10 cellular contexts compared by ENCODE assay signal in the genomic region with DNA sequence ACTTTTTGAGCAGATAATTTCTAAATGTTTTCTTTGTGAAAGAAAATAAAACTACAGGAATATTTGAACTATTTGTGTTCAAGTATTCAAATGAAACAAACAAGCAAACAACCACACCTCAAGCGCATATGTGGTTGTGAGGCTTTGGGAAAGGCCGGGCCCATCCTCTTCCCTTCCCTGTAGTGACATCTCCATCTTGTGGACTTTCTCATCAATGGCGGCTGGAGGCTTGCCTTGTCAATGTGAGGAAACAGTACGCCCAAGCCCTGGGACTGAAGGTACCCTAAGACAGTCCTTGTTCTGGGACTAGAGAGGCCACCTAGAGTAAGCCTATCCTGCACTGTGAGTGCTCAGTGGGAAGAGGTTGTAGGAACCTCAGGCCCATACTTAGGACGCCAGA.
DNase-seq lines count a peak whose midpoint lies in the region; ATAC-seq and TF ChIP-seq lines count a peak whose summit lies in the region.
"Had no signal": no experiment of that assay in that cellular context is flagged by ENCODE, and none has a peak within 500 bp of the region (broad histone marks: within the 10 kb centered on the region; RNA-seq: fewer than 3 reads in every experiment).

No MANE protein-coding gene starts in this region.

- peak; percentile 46; the same call in 1 of the 2 replicates for TF ChIP-seq RAD21 in HCT116 (IDR thresholded peaks at IDR 0.05; ENCODE audit: low read depth)

- H3K27me3 ChIP-seq in HCT116 (ENCODE audit: insufficient read depth, low read length), result no peaks in the 10 kb centered on the region

- no peak overlapping the region for H3K27ac ChIP-seq in HCT116 (ENCODE audit: low read depth, low read length)

- no peaks in the 10 kb centered on the region for H3K36me3 ChIP-seq in HCT116 (ENCODE audit: control insufficient read depth in 1 of 2, insufficient read depth in 2 of 2, low read length in 2 of 2)
- H3K36me3 ChIP-seq in mucosa of descending colon (ENCODE audit: low read depth), result no peaks in the 10 kb centered on the region

- peak; percentile 22 for DNase-seq in DMS114 treated with DMSO at 0.1 percent for 48 hours (lab: John Stamatoyannopoulos, UW; ENCODE audit: unreplicated experiment)
- DNase-seq in HCT116 (ENCODE audit: low read depth, low spot score), result no peak
- DNase-seq in WTC11 (ENCODE audit: low spot score), result peak; percentile 53
- DNase-seq in mucosa of descending colon, result peak in 1 of 3 donors; percentile 24
- DNase-seq in NOMO-1 treated with dmso at 0.1 percent for 144 hours (lab: John Stamatoyannopoulos, UW; ENCODE audit: unreplicated experiment), result no peak
- no peak for DNase-seq in stimulated activated CD4-positive, alpha-beta T cell treated with anti-CD3 and anti-CD28 coated beads, Interleukin-2, amount 100 ng/mL, for 24 hours
- no peak for DNase-seq in NCI-H187 treated with DMSO at 0.1 percent for 48 hours (lab: John Stamatoyannopoulos, UW)
- DNase-seq: activated CD8-positive, alpha-beta memory T cell treated with anti-CD3 and anti-CD28 coated beads, Interleukin-2, amount 50 U/mL, for 4 hours had no signal

- H3K9me3 ChIP-seq in HCT116 (ENCODE audit: control insufficient read depth in 1 of 2, insufficient read depth in 1 of 2, low read depth in 1 of 2, low read length in 2 of 2) (no peaks in the 10 kb centered on the region), mucosa of descending colon (no peaks in the 10 kb centered on the region)

- no peaks in the 10 kb centered on the region for H3K36me3 Mint-ChIP-seq in WTC11
- H3K36me3 Mint-ChIP-seq: memory B cell had no signal

- H3K27ac Mint-ChIP-seq in WTC11, result no peak overlapping the region
- H3K27ac Mint-ChIP-seq: memory B cell had no signal

- H2AFZ ChIP-seq in HCT116 (ENCODE audit: low read depth, low read length, poor library complexity, severe bottlenecking), result no peak overlapping the region

- no peaks in the 10 kb centered on the region for H3K79me2 ChIP-seq in HCT116 (ENCODE audit: insufficient read depth, low read length)

- no peaks in the 10 kb centered on the region for H4K20me1 ChIP-seq in HCT116 (ENCODE audit: insufficient read depth)

- H3K9ac ChIP-seq in HCT116 (ENCODE audit: low read length), result no peak overlapping the region

- CTCF ChIA-PET in HCT116 (lab: Charles Lee) (no interaction called here), WTC11 (lab: Charles Lee) (no interaction called here)

- TF ChIP-seq POLR2A in HCT116 (IDR thresholded peaks at IDR 0.05; ENCODE audit: borderline replicate concordance, extremely low read depth, insufficient read depth, insufficient read length), result no peak

- intact Hi-C loops in HCT116 (cut with micrococcal nuclease) (no loop called here), mucosa of descending colon (cut with DNase I, micrococcal nuclease) (loop anchor here in 1 of 2 donors (10.0 kb wide), 1 partner anchor 87 kb away; no protein-coding TSS in a partner anchor)

- no peak overlapping the region for H3K4me3 Mint-ChIP-seq in WTC11
- H3K4me3 Mint-ChIP-seq: memory B cell had no signal

- ATAC-seq in HCT116 (peak; percentile 54), WTC11 (peak; percentile 95), mucosa of descending colon (peak; percentile 28), GM21447 (IDR thresholded peaks at IDR 0.05; ENCODE audit: unreplicated experiment) (no peak)

- BruUV-seq in HCT116 (replicated peaks; lab: Mats Ljungman, UMichigan), result no TSS peak

- no peaks in the 10 kb centered on the region for H3K9me2 ChIP-seq in HCT116 (ENCODE audit: insufficient read depth)

- H3K4me3 ChIP-seq in HCT116 (replicated peaks in 1 of 2; ENCODE audit: low read depth in 1 of 2, low read length in 2 of 2) (no peak overlapping the region), mucosa of descending colon (no peak overlapping the region)

- H3K4me1 ChIP-seq in HCT116 (ENCODE audit: control insufficient read depth in 1 of 2, insufficient read depth in 2 of 2, low read length in 2 of 2) (no peaks in the 10 kb centered on the region), mucosa of descending colon (ENCODE audit: low read depth) (no peaks in the 10 kb centered on the region)

- RAD21 ChIA-PET in HCT116 (lab: Charles Lee; ENCODE audit: low non-redundant PET in 1 of 2, low total read pairs in 2 of 2, uncharacterized antibody in 2 of 2, unreplicated experiment in 2 of 2), result no interaction called here

- no peaks in the 10 kb centered on the region for H3K27me3 Mint-ChIP-seq in WTC11 (ENCODE audit: low read depth)

- POLR2A ChIA-PET in HCT116 (lab: Charles Lee), result no interaction called here
- POLR2A ChIA-PET in WTC11 (lab: Charles Lee), result no interaction called here

- H3K9me3 Mint-ChIP-seq in WTC11, result no peaks in the 10 kb centered on the region
- H3K9me3 Mint-ChIP-seq: memory B cell had no signal

- TF ChIP-seq CTCF in HCT116 (IDR thresholded peaks at IDR 0.05 in 2 of 3, conservative IDR thresholded peaks at IDR 0.05 in 1 of 3; ENCODE audit: borderline replicate concordance in 1 of 3, insufficient read depth in 1 of 3, low read depth in 2 of 3, low read length in 2 of 3) (peak in 2 of 3 experiments; percentile 12 to 13; a peak in 1 of 6 replicates), WTC11 (IDR thresholded peaks at IDR 0.05) (no peak), mucosa of descending colon (IDR thresholded peaks at IDR 0.05) (no peak)

- no peaks in the 10 kb centered on the region for H3K4me1 Mint-ChIP-seq in WTC11
- H3K4me1 Mint-ChIP-seq: memory B cell had no signal

- H3K4me2 ChIP-seq in HCT116 (ENCODE audit: low read length), result no peak overlapping the region

TF ChIP-seq in HCT116, 20 proteins besides CTCF, POLR2A, EP300 and RAD21 (continues in another document):
- TF ChIP-seq FOSL1 (IDR thresholded peaks at IDR 0.05; ENCODE audit: low read depth) (no peak), EGR1 (IDR thresholded peaks at IDR 0.05; ENCODE audit: low read depth) (no peak), TCF7L2 (IDR thresholded peaks at IDR 0.05; ENCODE audit: borderline replicate concordance, extremely low read depth, insufficient read depth, insufficient read length) (no peak), SIN3A (IDR thresholded peaks at IDR 0.05; ENCODE audit: low read depth) (no peak), ZNF274 (IDR thresholded peaks at IDR 0.05; ENCODE audit: low read depth, low read length) (no peak), EZH2phosphoT487 (IDR thresholded peaks at IDR 0.05; ENCODE audit: borderline replicate concordance) (no peak), JUND (IDR thresholded peaks at IDR 0.05) (no peak)
- TF ChIP-seq, protein P1, sequence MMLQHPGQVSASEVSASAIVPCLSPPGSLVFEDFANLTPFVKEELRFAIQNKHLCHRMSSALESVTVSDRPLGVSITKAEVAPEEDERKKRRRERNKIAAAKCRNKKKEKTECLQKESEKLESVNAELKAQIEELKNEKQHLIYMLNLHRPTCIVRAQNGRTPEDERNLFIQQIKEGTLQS (IDR thresholded peaks at IDR 0.05), result no peak
- TF ChIP-seq, protein P2, sequence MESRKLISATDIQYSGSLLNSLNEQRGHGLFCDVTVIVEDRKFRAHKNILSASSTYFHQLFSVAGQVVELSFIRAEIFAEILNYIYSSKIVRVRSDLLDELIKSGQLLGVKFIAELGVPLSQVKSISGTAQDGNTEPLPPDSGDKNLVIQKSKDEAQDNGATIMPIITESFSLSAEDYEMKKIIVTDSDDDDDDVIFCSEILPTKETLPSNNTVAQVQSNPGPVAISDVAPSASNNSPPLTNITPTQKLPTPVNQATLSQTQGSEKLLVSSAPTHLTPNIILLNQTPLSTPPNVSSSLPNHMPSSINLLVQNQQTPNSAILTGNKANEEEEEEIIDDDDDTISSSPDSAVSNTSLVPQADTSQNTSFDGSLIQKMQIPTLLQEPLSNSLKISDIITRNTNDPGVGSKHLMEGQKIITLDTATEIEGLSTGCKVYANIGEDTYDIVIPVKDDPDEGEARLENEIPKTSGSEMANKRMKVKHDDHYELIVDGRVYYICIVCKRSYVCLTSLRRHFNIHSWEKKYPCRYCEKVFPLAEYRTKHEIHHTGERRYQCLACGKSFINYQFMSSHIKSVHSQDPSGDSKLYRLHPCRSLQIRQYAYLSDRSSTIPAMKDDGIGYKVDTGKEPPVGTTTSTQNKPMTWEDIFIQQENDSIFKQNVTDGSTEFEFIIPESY (IDR thresholded peaks at IDR 0.05; ENCODE audit: extremely low read depth, insufficient replicate concordance, low read length), result no peak

TF ChIP-seq in WTC11, 78 proteins besides CTCF, POLR2A, EP300 and RAD21:
- no peak for TF ChIP-seq SMAD4 (CRISPR knock-in tag; IDR thresholded peaks at IDR 0.05)
- TF ChIP-seq CREB1 (CRISPR knock-in tag; IDR thresholded peaks at IDR 0.05), result no peak

Comparison
In these comparisons a context has a peak if more than half of its experiments do, and no peak if none do; other contexts are left out.
1. DNase-seq: peak in DMS114 treated with DMSO at 0.1 percent for 48 hours (single experiment) and WTC11 (single experiment); none in HCT116 (single experiment), NOMO-1 treated with dmso at 0.1 percent for 144 hours (single experiment), stimulated activated CD4-positive, alpha-beta T cell treated with anti-CD3 and anti-CD28 coated beads, Interleukin-2, amount 100 ng/mL, for 24 hours (0 of 2) and NCI-H187 treated with DMSO at 0.1 percent for 48 hours (single experiment).
2. CTCF ChIP-seq: peak in HCT116 (2 of 3); none in WTC11 (single experiment) and mucosa of descending colon (single experiment).